In genomic region chr2:149021271-149021719, GRCh38 we compare ENCODE assay signal across 11 cellular contexts. TPM values are rescaled to one million over a fixed set of nuclear protein-coding genes. Genes with fewer than 3 reads are reported as not detected.
DNase-seq lines count a peak whose midpoint lies in the region; ATAC-seq and TF ChIP-seq lines count a peak whose summit lies in the region.
"Had no signal": no experiment of that assay in that cellular context is flagged by ENCODE, and none has a peak within 500 bp of the region (broad histone marks: within the 10 kb centered on the region; RNA-seq: fewer than 3 reads in every experiment).

No MANE protein-coding gene starts in this region.

- peak; percentile 23 for DNase-seq in naive B cell
- DNase-seq in SHP77 treated with DMSO at 0.1 percent for 48 hours (lab: John Stamatoyannopoulos, UW): no peak
- DNase-seq in G401 (ENCODE audit: low spot score): no peak
- DNase-seq in activated CD4-positive, alpha-beta T cell treated with anti-CD3 and anti-CD28 coated beads, Interleukin-2, amount 50 U/mL, for 48 hours: no peak
- no peak for DNase-seq in type B pancreatic cell (ENCODE audit: extremely low spot score, unreplicated experiment)
- DNase-seq: NCI-H2081 treated with DMSO at 0.1 percent for 48 hours, thyroid gland had no signal

- H3K27me3 Mint-ChIP-seq in naive B cell (peaks cover 0 to 10% (median 4%) of the 10 kb centered on the region in 3 donors), type B pancreatic cell (no peaks in the 10 kb centered on the region)

- ATAC-seq in GM19035 (IDR thresholded peaks at IDR 0.05; ENCODE audit: unreplicated experiment) (peak; percentile 67), HG02623 (IDR thresholded peaks at IDR 0.05; ENCODE audit: unreplicated experiment) (peak; percentile 60), HG03460 (IDR thresholded peaks at IDR 0.05; ENCODE audit: unreplicated experiment) (peak; percentile 71), naive B cell (ENCODE audit: low read depth in 2 of 2) (peak; percentile 78 to 83)

- H3K36me3 Mint-ChIP-seq in naive B cell: no peaks in the 10 kb centered on the region
- H3K36me3 Mint-ChIP-seq in type B pancreatic cell: peaks cover 10% of the 10 kb centered on the region

- H3K4me1 Mint-ChIP-seq in naive B cell: peaks cover 13 to 43% (median 21%) of the 10 kb centered on the region in 3 donors
- H3K4me1 Mint-ChIP-seq in type B pancreatic cell (ENCODE audit: unreplicated experiment): peaks cover 33% of the 10 kb centered on the region

- no peak for TF ChIP-seq CTCF in type B pancreatic cell (conservative IDR thresholded peaks at IDR 0.05)

- H3K4me3 Mint-ChIP-seq in naive B cell (peak overlapping the region in 7 of 8 donors; percentile 6 to 72 (median 27)), type B pancreatic cell (no peak overlapping the region)
- H3K4me3 Mint-ChIP-seq: dendritic cell treated with granulocyte-macrophage colony-stimulating factor and Interleukin-4, amounts not matched to agents 40 ng/mL and 50 ng/mL, for 4 days had no signal

- in situ Hi-C loops in G401 (cut with HindIII; ENCODE audit: low sequenced_read_pairs): loop anchor here (10.0 kb wide), 1 partner anchor 544 kb away; no protein-coding TSS in a partner anchor

- peak overlapping the region in 5 of 6 donors; percentile 23 to 95 (median 64) for H3K27ac Mint-ChIP-seq in naive B cell
- no peak overlapping the region for H3K27ac Mint-ChIP-seq in type B pancreatic cell
- H3K27ac Mint-ChIP-seq: dendritic cell treated with granulocyte-macrophage colony-stimulating factor and Interleukin-4, amounts not matched to agents 40 ng/mL and 50 ng/mL, for 4 days had no signal

- H3K9me3 Mint-ChIP-seq in naive B cell (no peaks in the 10 kb centered on the region), type B pancreatic cell (no peaks in the 10 kb centered on the region)
- H3K9me3 Mint-ChIP-seq: dendritic cell treated with granulocyte-macrophage colony-stimulating factor and Interleukin-4, amounts not matched to agents 40 ng/mL and 50 ng/mL, for 4 days had no signal

RNA-seq across cellular contexts. Expression of gene LYPD6B, which starts 17.2 kb away (rescaled TPM):
- 1 to 10 TPM in 4 of 6 donors, under 1 TPM in 1, not detected in 1; 0.78 to 6.7 (median 4.2) TPM for polyA plus RNA-seq in naive B cell (ENCODE audit: low read depth in 6 of 6)
- 21.3 and 28.7 TPM in 2 replicates for total RNA-seq in G401 (2014; rRNA removed; shearing (Covaris generic))
- total RNA-seq in type B pancreatic cell (ENCODE audit: low replicate concordance): 23.7 and 40.1 TPM in 2 replicates
